ENCODE assay signal across 29 cellular contexts in genomic region chr7:135076882-135077281, GRCh38.
"Had no signal": no experiment of that assay in that cellular context is flagged by ENCODE, and none has a peak within 500 bp of the region (broad histone marks: within the 10 kb centered on the region; RNA-seq: fewer than 3 reads in every experiment).

No MANE protein-coding gene starts in this region.

- H3K36me3 ChIP-seq: esophagus squamous epithelium, heart right ventricle, left lung, prostate gland, right atrium auricular region, tibial artery had no signal

- H3K9me3 ChIP-seq: esophagus squamous epithelium, left lung, prostate gland, right atrium auricular region, testis, tibial artery had no signal

- H3K9me3 Mint-ChIP-seq: stimulated activated effector memory CD8-positive, alpha-beta T cell treated with anti-CD3 and anti-CD28 coated beads, Interleukin-12 subunit alpha, Interleukin-12 subunit beta, amount 100 ng/mL, for 72 hours; type B pancreatic cell had no signal

- H3K4me3 Mint-ChIP-seq: naive thymus-derived CD8-positive, alpha-beta T cell; nephron progenitor cell; stimulated activated effector memory CD8-positive, alpha-beta T cell treated with anti-CD3 and anti-CD28 coated beads, Interleukin-12 subunit alpha, Interleukin-12 subunit beta, amount 100 ng/mL, for 72 hours; type B pancreatic cell had no signal

- DNase-seq: dermis blood vessel endothelial cell; effector memory CD4-positive, alpha-beta T cell; erythroblast; esophagus squamous epithelium; foreskin melanocyte; glutamatergic neuron; heart right ventricle; hippocampal formation; kidney; left lung; mesenchymal stem cell; midbrain; naive thymus-derived CD8-positive, alpha-beta T cell; nephron progenitor cell; nucleus accumbens; stimulated activated CD4-positive, alpha-beta T cell treated with anti-CD3 and anti-CD28 coated beads, Interleukin-12 subunit alpha, Interleukin-12 subunit beta, amount 100 ng/mL, for 4 hours; stimulated activated CD4-positive, alpha-beta T cell treated with anti-CD3 and anti-CD28 coated beads, Interleukin-1b, Interleukin-23, amount 100 ng/mL, for 48 hours; stimulated activated CD4-positive, alpha-beta T cell treated with anti-CD3 and anti-CD28 coated beads, Interleukin-4, amount 100 ng/mL, for 1 hour; stimulated activated naive CD8-positive, alpha-beta T cell treated with anti-CD3 and anti-CD28 coated beads, Interleukin-15, Interleukin-2, amounts not matched to agents 100 U/mL and 50 U/mL, for 24 hours; substantia nigra; tibial artery had no signal

- H3K27ac ChIP-seq: coronary artery, esophagus squamous epithelium, heart right ventricle, left lung, prostate gland, right atrium auricular region, testis, tibial artery had no signal

- H3K4me2 ChIP-seq: smooth muscle cell had no signal

- H3K27me3 ChIP-seq: esophagus squamous epithelium, heart right ventricle, left lung, right atrium auricular region, testis, tibial artery had no signal

- H3K4me3 ChIP-seq: coronary artery, esophagus squamous epithelium, heart right ventricle, left lung, prostate gland, right atrium auricular region, smooth muscle cell, testis, tibial artery had no signal

- H3K27ac Mint-ChIP-seq: nephron progenitor cell; stimulated activated effector memory CD8-positive, alpha-beta T cell treated with anti-CD3 and anti-CD28 coated beads, Interleukin-12 subunit alpha, Interleukin-12 subunit beta, amount 100 ng/mL, for 72 hours; type B pancreatic cell had no signal

- ATAC-seq: heart right ventricle; left lung; naive thymus-derived CD8-positive, alpha-beta T cell; sciatic nerve; stimulated activated effector memory CD8-positive, alpha-beta T cell treated with anti-CD3 and anti-CD28 coated beads, Interleukin-12 subunit alpha, Interleukin-12 subunit beta, amount 100 ng/mL, for 72 hours; stimulated activated naive CD8-positive, alpha-beta T cell treated with anti-CD3 and anti-CD28 coated beads, Interleukin-15, Interleukin-2, amounts not matched to agents 100 U/mL and 50 U/mL, for 24 hours had no signal

- H3K4me1 ChIP-seq: esophagus squamous epithelium, heart right ventricle, left lung, prostate gland, right atrium auricular region, testis, tibial artery had no signal

- H3K27me3 Mint-ChIP-seq: naive thymus-derived CD8-positive, alpha-beta T cell had no signal

- H3K36me3 Mint-ChIP-seq: naive thymus-derived CD8-positive, alpha-beta T cell; stimulated activated effector memory CD8-positive, alpha-beta T cell treated with anti-CD3 and anti-CD28 coated beads, Interleukin-12 subunit alpha, Interleukin-12 subunit beta, amount 100 ng/mL, for 72 hours; type B pancreatic cell had no signal

- H3K4me1 Mint-ChIP-seq: nephron progenitor cell; stimulated activated effector memory CD8-positive, alpha-beta T cell treated with anti-CD3 and anti-CD28 coated beads, Interleukin-12 subunit alpha, Interleukin-12 subunit beta, amount 100 ng/mL, for 72 hours had no signal
